In genomic region chr1:38780133-38780532, GRCh38 we compare ENCODE assay signal across 21 cellular contexts.
DNase-seq lines count a peak whose midpoint lies in the region; ATAC-seq and TF ChIP-seq lines count a peak whose summit lies in the region.
"Had no signal": no experiment of that assay in that cellular context is flagged by ENCODE, and none has a peak within 500 bp of the region (broad histone marks: within the 10 kb centered on the region; RNA-seq: fewer than 3 reads in every experiment).

No MANE protein-coding gene starts in this region.

- peak; percentile 11 for DNase-seq in activated CD8-positive, alpha-beta memory T cell treated with anti-CD3 and anti-CD28 coated beads, Interleukin-2, amount 10 ng/mL, durations not matched to agents 7 days and 5 days
- DNase-seq in activated CD8-positive, alpha-beta memory T cell treated with anti-CD3 and anti-CD28 coated beads, Interleukin-2, amount 50 U/mL, for 4 hours = no peak
- DNase-seq in MM.1S = peak; percentile 77
- DNase-seq in MV-4-11 (lab: John Stamatoyannopoulos, UW) = no peak
- no peak for DNase-seq in inferior parietal cortex (ENCODE audit: extremely low spot score)
- DNase-seq: 8988T; ACHN; AML-193; BE2C; Caco-2; CD4-positive, CD25-positive, alpha-beta regulatory T cell; DMS153; DND-41; GM23248; HFFc6 had no signal

- peak overlapping the region in 7 of 11 experiments; percentile 10 to 85 (median 47); a peak in 9 of 22 replicates for H3K27ac ChIP-seq in BLaER1 treated with 17β-estradiol and CSF1 and Interleukin-3, amounts not matched to agents 10 nM and 100 nM
- peak overlapping the region; percentile 18; the same call in 1 of the 2 replicates for H3K27ac ChIP-seq in MM.1S (ENCODE audit: low read length)
- H3K27ac ChIP-seq: A549, C4-2B, GM23248 had no signal

- ATAC-seq in activated CD8-positive, alpha-beta memory T cell treated with anti-CD3 and anti-CD28 coated beads, Interleukin-2, amount 10 ng/mL, durations not matched to agents 7 days and 5 days = no peak
- ATAC-seq in GM18858 (IDR thresholded peaks at IDR 0.05; ENCODE audit: unreplicated experiment) = no peak
- ATAC-seq: A549; CD8-positive, alpha-beta T cell had no signal

- no peaks in the 10 kb centered on the region for H3K79me2 ChIP-seq in MM.1S (ENCODE audit: low read length)

- H4K20me1 ChIP-seq in BLaER1 treated with 17β-estradiol and CSF1 and Interleukin-3, amounts not matched to agents 10 nM and 100 nM = no peaks in the 10 kb centered on the region
- no peaks in the 10 kb centered on the region for H4K20me1 ChIP-seq in MM.1S (ENCODE audit: insufficient read depth, low read length)

- peaks cover 54% of the 10 kb centered on the region for H3K27me3 Mint-ChIP-seq in activated CD8-positive, alpha-beta memory T cell treated with anti-CD3 and anti-CD28 coated beads, Interleukin-2, amount 10 ng/mL, durations not matched to agents 7 days and 5 days

- no peak overlapping the region for H3K9ac ChIP-seq in BLaER1 treated with 17β-estradiol and CSF1 and Interleukin-3, amounts not matched to agents 10 nM and 100 nM
- no peak overlapping the region for H3K9ac ChIP-seq in MM.1S (ENCODE audit: low read length)
- H3K9ac ChIP-seq: GM23248 had no signal

- H3K4me1 ChIP-seq in BLaER1 treated with 17β-estradiol and CSF1 and Interleukin-3, amounts not matched to agents 10 nM and 100 nM = peaks cover 35 to 100% (median 82%) of the 10 kb centered on the region in 10 experiments
- H3K4me1 ChIP-seq in MM.1S (ENCODE audit: low read length) = peaks cover 4% of the 10 kb centered on the region; the same call in 1 of the 2 replicates
- H3K4me1 ChIP-seq: A549, BE2C, Caco-2, HAP-1 had no signal

- H2AFZ ChIP-seq in MM.1S (ENCODE audit: low read length) = no peak overlapping the region
- H2AFZ ChIP-seq: GM23248 had no signal

- H3K27ac Mint-ChIP-seq in activated CD8-positive, alpha-beta memory T cell treated with anti-CD3 and anti-CD28 coated beads, Interleukin-2, amount 10 ng/mL, durations not matched to agents 7 days and 5 days = no peak overlapping the region
- H3K27ac Mint-ChIP-seq: CD4-positive, CD25-positive, alpha-beta regulatory T cell; CD8-positive, alpha-beta T cell; HFFc6 had no signal

- H3K4me3 Mint-ChIP-seq in activated CD8-positive, alpha-beta memory T cell treated with anti-CD3 and anti-CD28 coated beads, Interleukin-2, amount 10 ng/mL, durations not matched to agents 7 days and 5 days = no peak overlapping the region
- H3K4me3 Mint-ChIP-seq: CD4-positive, CD25-positive, alpha-beta regulatory T cell; CD8-positive, alpha-beta T cell; HFFc6 had no signal

- no peak overlapping the region for H3K4me3 ChIP-seq in BLaER1 treated with 17β-estradiol and CSF1 and Interleukin-3, amounts not matched to agents 10 nM and 100 nM
- H3K4me3 ChIP-seq in MM.1S (ENCODE audit: low read length) = no peak overlapping the region
- H3K4me3 ChIP-seq: A549, GM23248, HAP-1 had no signal

- H3K9me3 Mint-ChIP-seq in activated CD8-positive, alpha-beta memory T cell treated with anti-CD3 and anti-CD28 coated beads, Interleukin-2, amount 10 ng/mL, durations not matched to agents 7 days and 5 days (ENCODE audit: low read depth) = no peaks in the 10 kb centered on the region
- H3K9me3 Mint-ChIP-seq: CD8-positive, alpha-beta T cell; HFFc6 had no signal

- no peaks in the 10 kb centered on the region for H3K9me3 ChIP-seq in BLaER1 treated with 17β-estradiol and CSF1 and Interleukin-3, amounts not matched to agents 10 nM and 100 nM (replicated peaks in 1 of 11)
- no peaks in the 10 kb centered on the region for H3K9me3 ChIP-seq in MM.1S (replicated peaks; ENCODE audit: insufficient read depth, low read length)
- H3K9me3 ChIP-seq: A549, BE2C, Caco-2, HAP-1 had no signal

- no peaks in the 10 kb centered on the region for H3K9me2 ChIP-seq in MM.1S (replicated peaks; ENCODE audit: insufficient read depth, low read length)

- no peaks in the 10 kb centered on the region for H3K27me3 ChIP-seq in BLaER1 treated with 17β-estradiol and CSF1 and Interleukin-3, amounts not matched to agents 10 nM and 100 nM
- no peaks in the 10 kb centered on the region for H3K27me3 ChIP-seq in MM.1S (replicated peaks; ENCODE audit: insufficient read depth, low read length)
- H3K27me3 ChIP-seq: BE2C had no signal

- CTCF ChIA-PET in activated CD8-positive, alpha-beta memory T cell treated with anti-CD3 and anti-CD28 coated beads, Interleukin-2, amount 10 ng/mL, durations not matched to agents 7 days and 5 days (lab: Charles Lee) = no interaction called here

- no peaks in the 10 kb centered on the region for H3K4me1 Mint-ChIP-seq in activated CD8-positive, alpha-beta memory T cell treated with anti-CD3 and anti-CD28 coated beads, Interleukin-2, amount 10 ng/mL, durations not matched to agents 7 days and 5 days
- H3K4me1 Mint-ChIP-seq: CD4-positive, CD25-positive, alpha-beta regulatory T cell had no signal

- no peak for TF ChIP-seq CTCF in MM.1S (IDR thresholded peaks at IDR 0.05; ENCODE audit: low read length)

- H3K36me3 ChIP-seq in BLaER1 treated with 17β-estradiol and CSF1 and Interleukin-3, amounts not matched to agents 10 nM and 100 nM = no peaks in the 10 kb centered on the region
- H3K36me3 ChIP-seq in MM.1S (replicated peaks; ENCODE audit: insufficient read depth, low read length) = no peaks in the 10 kb centered on the region
- H3K36me3 ChIP-seq: BE2C, HAP-1 had no signal

- no peaks in the 10 kb centered on the region for H3F3A ChIP-seq in MM.1S (ENCODE audit: insufficient read depth, low read length)

- peak overlapping the region in 9 of 11 experiments; percentile 12 to 96 (median 88); a peak in 14 of 22 replicates for H3K4me2 ChIP-seq in BLaER1 treated with 17β-estradiol and CSF1 and Interleukin-3, amounts not matched to agents 10 nM and 100 nM
- H3K4me2 ChIP-seq in MM.1S (ENCODE audit: low read depth, low read length) = 0 out of 2 replicates have a peak overlapping the region, but pooled peaks have one; percentile 27
- H3K4me2 ChIP-seq: A549 had no signal

- H3K36me3 Mint-ChIP-seq in activated CD8-positive, alpha-beta memory T cell treated with anti-CD3 and anti-CD28 coated beads, Interleukin-2, amount 10 ng/mL, durations not matched to agents 7 days and 5 days = no peaks in the 10 kb centered on the region
- H3K36me3 Mint-ChIP-seq: CD4-positive, CD25-positive, alpha-beta regulatory T cell; CD8-positive, alpha-beta T cell had no signal

Comparison
In these comparisons a context has a peak if more than half of its experiments do, and no peak if none do; other contexts are left out.
1. DNase-seq: peak in activated CD8-positive, alpha-beta memory T cell treated with anti-CD3 and anti-CD28 coated beads, Interleukin-2, amount 10 ng/mL, durations not matched to agents 7 days and 5 days (single experiment) and MM.1S (single experiment); none in activated CD8-positive, alpha-beta memory T cell treated with anti-CD3 and anti-CD28 coated beads, Interleukin-2, amount 50 U/mL, for 4 hours (single experiment), MV-4-11 (single experiment) and inferior parietal cortex (single experiment).